Comparison of ENCODE assay signal across 11 cellular contexts in the genomic region with DNA sequence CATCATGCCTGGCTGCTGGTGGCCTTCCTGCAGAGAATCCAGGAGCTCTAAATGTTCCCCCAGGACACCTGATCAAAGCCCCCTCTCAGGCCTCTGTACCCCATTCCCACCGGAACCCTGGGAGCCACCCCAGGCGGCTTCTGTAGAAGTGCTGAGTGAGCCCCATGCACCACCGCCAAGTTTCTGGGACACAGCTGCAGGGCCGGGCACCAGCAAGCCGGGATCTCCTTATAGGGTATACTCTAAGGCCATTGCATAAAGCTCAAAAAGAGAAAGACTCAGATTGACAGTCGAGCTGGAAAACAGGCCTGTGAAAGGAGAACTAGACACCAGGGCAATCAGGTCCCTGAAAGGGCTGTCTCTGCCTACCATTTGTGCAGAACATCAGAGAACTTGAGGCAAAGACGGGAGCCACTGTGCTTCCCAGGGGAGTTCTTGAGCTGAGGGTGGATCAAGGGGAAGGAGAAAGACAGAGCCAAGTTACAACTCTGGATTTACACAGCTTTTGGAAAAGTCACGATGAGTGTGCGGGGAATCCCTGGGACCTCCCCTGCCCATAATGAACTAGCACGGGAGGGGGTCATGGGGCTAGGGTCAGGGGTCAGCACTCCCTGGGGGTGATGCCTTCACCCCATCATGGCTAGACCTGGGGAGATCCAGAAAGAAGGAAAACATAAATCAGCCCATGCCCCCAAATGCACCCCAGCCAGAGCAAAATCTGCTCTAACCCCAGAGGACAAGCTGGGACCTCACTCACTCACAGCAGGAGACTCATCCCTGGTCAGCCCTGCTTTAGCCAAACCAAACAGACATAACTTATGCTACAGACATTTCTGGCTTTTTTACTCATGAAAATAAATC. TPM values are rescaled to one million over a fixed set of nuclear protein-coding genes. Genes with fewer than 3 reads are reported as not detected.
DNase-seq lines count a peak whose midpoint lies in the region; ATAC-seq, FAIRE-seq and TF ChIP-seq lines count a peak whose summit lies in the region.
"Had no signal": no experiment of that assay in that cellular context is flagged by ENCODE, and none has a peak within 500 bp of the region (broad histone marks: within the 10 kb centered on the region; RNA-seq: fewer than 3 reads in every experiment).

No MANE protein-coding gene starts in this region.

- H3K9ac ChIP-seq in trophoblast cell (ENCODE audit: low read length), result no peak overlapping the region

- H3K9me3 Mint-ChIP-seq in CD4-positive, CD25-positive, alpha-beta regulatory T cell, result no peaks in the 10 kb centered on the region

- no peaks in the 10 kb centered on the region for H3K36me3 ChIP-seq in CD4-positive, CD25-positive, alpha-beta regulatory T cell (ENCODE audit: control insufficient read depth, insufficient read depth, low read length)
- no peaks in the 10 kb centered on the region for H3K36me3 ChIP-seq in esophagus (ENCODE audit: control insufficient read depth in 2 of 2, insufficient read depth in 2 of 2, low read length in 1 of 2)
- no peaks in the 10 kb centered on the region for H3K36me3 ChIP-seq in psoas muscle (ENCODE audit: insufficient read depth in 1 of 2, low read depth in 1 of 2)
- no peaks in the 10 kb centered on the region for H3K36me3 ChIP-seq in trophoblast cell (ENCODE audit: control insufficient read depth in 1 of 2, insufficient read depth in 2 of 2, low read length in 2 of 2)
- H3K36me3 ChIP-seq in H7 (replicated peaks; ENCODE audit: control insufficient read depth, insufficient read depth, low read length), result no peaks in the 10 kb centered on the region
- H3K36me3 ChIP-seq: left lung, right lobe of liver had no signal

- H2AFZ ChIP-seq in trophoblast cell (ENCODE audit: insufficient read depth, low read length, poor library complexity), result no peak overlapping the region

- H3K14ac ChIP-seq in trophoblast cell (ENCODE audit: low read length), result no peak overlapping the region

- peak overlapping the region; percentile 14 for H3K27ac ChIP-seq in CD4-positive, CD25-positive, alpha-beta regulatory T cell (ENCODE audit: insufficient read depth, low read length, poor library complexity, severe bottlenecking)
- peak overlapping the region; percentile 19 to 78 for H3K27ac ChIP-seq in esophagus (ENCODE audit: low read depth in 2 of 2, low read length in 1 of 2)
- H3K27ac ChIP-seq in psoas muscle, result no peak overlapping the region
- H3K27ac ChIP-seq in trophoblast cell (ENCODE audit: low read depth, low read length), result no peak overlapping the region
- H3K27ac ChIP-seq: left lung, right lobe of liver had no signal

- no peak overlapping the region for H4K91ac ChIP-seq in trophoblast cell (ENCODE audit: low read depth, low read length)

- no peak for TF ChIP-seq CTCF in psoas muscle (IDR thresholded peaks at IDR 0.05)
- TF ChIP-seq CTCF in D721Med (IDR thresholded peaks at IDR 0.05; ENCODE audit: insufficient read depth, missing control alignments), result no peak

- no peak overlapping the region for H3K23ac ChIP-seq in trophoblast cell (ENCODE audit: low read length)

- no peak overlapping the region for H3K4me2 ChIP-seq in trophoblast cell (ENCODE audit: low read length)

- H3K27me3 Mint-ChIP-seq in CD4-positive, CD25-positive, alpha-beta regulatory T cell, result no peaks in the 10 kb centered on the region

- no peaks in the 10 kb centered on the region for H3K79me2 ChIP-seq in trophoblast cell (ENCODE audit: control insufficient read depth, insufficient read depth, low read length, poor library complexity)

- H3K4me1 Mint-ChIP-seq in CD4-positive, CD25-positive, alpha-beta regulatory T cell, result peaks cover 4 to 62% (median 44%) of the 10 kb centered on the region in 4 donors

- no peak for DNase-seq in CD4-positive, CD25-positive, alpha-beta regulatory T cell
- peak; percentile 19 for DNase-seq in MV-4-11 (lab: John Stamatoyannopoulos, UW)
- DNase-seq in psoas muscle, result no peak
- DNase-seq in posterior vena cava (ENCODE audit: low spot score), result no peak
- DNase-seq in trophoblast cell, result no peak
- no peak for DNase-seq in H7
- no peak for DNase-seq in D721Med (ENCODE audit: insufficient read length, low spot score)
- DNase-seq: activated gamma-delta T cell treated with Interleukin-2 at 50 U/mL for 16 hours, right lobe of liver had no signal

- no peak overlapping the region for H3K18ac ChIP-seq in trophoblast cell (ENCODE audit: low read length)

- no peaks in the 10 kb centered on the region for H3K27me3 ChIP-seq in CD4-positive, CD25-positive, alpha-beta regulatory T cell (ENCODE audit: control insufficient read depth, insufficient read depth, low read length)
- H3K27me3 ChIP-seq in esophagus (ENCODE audit: control insufficient read depth in 1 of 2, insufficient read depth in 2 of 2, low read length in 2 of 2), result no peaks in the 10 kb centered on the region
- H3K27me3 ChIP-seq in psoas muscle (ENCODE audit: insufficient read depth in 3 of 3, low read length in 2 of 3), result no peaks in the 10 kb centered on the region
- H3K27me3 ChIP-seq in trophoblast cell (ENCODE audit: insufficient read depth, low read length), result no peaks in the 10 kb centered on the region
- no peaks in the 10 kb centered on the region for H3K27me3 ChIP-seq in H7 (ENCODE audit: control insufficient read depth, insufficient read depth, low read length)
- H3K27me3 ChIP-seq: left lung, right lobe of liver had no signal

- no peak overlapping the region for H2AK5ac ChIP-seq in trophoblast cell (ENCODE audit: low read length)

- H3K4me1 ChIP-seq in CD4-positive, CD25-positive, alpha-beta regulatory T cell (ENCODE audit: control insufficient read depth, insufficient read depth, low read length, poor library complexity, severe bottlenecking), result peaks cover 29% of the 10 kb centered on the region
- H3K4me1 ChIP-seq in esophagus (ENCODE audit: control insufficient read depth in 2 of 2, insufficient read depth in 2 of 2, low read length in 1 of 2) (peaks cover 0 to 2% of the 10 kb centered on the region in 2 donors), psoas muscle (no peaks in the 10 kb centered on the region), trophoblast cell (ENCODE audit: control insufficient read depth in 1 of 2, insufficient read depth in 2 of 2, low read length in 2 of 2) (peaks cover 0 to 8% of the 10 kb centered on the region in 2 experiments)
- H3K4me1 ChIP-seq: right lobe of liver had no signal

- H2BK5ac ChIP-seq in trophoblast cell (ENCODE audit: low read depth, low read length, poor library complexity), result no peak overlapping the region

- WGBS in esophagus, 2 donors, result 68 to 74% methylated on average over 10 of the region's 10 CpGs
- WGBS in psoas muscle, 3 donors, result 37 to 67% (median 42%) methylated on average over 10 of the region's 10 CpGs
- no CpG with 5 or more reads among the region's 10 CpGs for WGBS in trophoblast cell (ENCODE audit: extremely low coverage, insufficient coverage, insufficient read length)

- FAIRE-seq in D721Med (lab: Jason Lieb, UNC), result no peak

- no peak overlapping the region for H3K4ac ChIP-seq in trophoblast cell (ENCODE audit: low read depth, low read length)

- H3K4me3 Mint-ChIP-seq in CD4-positive, CD25-positive, alpha-beta regulatory T cell, result no peak overlapping the region

- intact Hi-C loops in psoas muscle (cut with DNase I), result no loop called here
- intact Hi-C loops in posterior vena cava (cut with DNase I), result no loop called here

- no peaks in the 10 kb centered on the region for H3K36me3 Mint-ChIP-seq in CD4-positive, CD25-positive, alpha-beta regulatory T cell

- no peaks in the 10 kb centered on the region for H3K79me1 ChIP-seq in trophoblast cell (ENCODE audit: low read length)

- H3K4me3 ChIP-seq in CD4-positive, CD25-positive, alpha-beta regulatory T cell (ENCODE audit: low read depth, low read length), result no peak overlapping the region
- H3K4me3 ChIP-seq in esophagus (ENCODE audit: low read depth in 1 of 2, low read length in 2 of 2) (no peak overlapping the region), psoas muscle (no peak overlapping the region), trophoblast cell (ENCODE audit: low read depth, low read length) (no peak overlapping the region), H7 (ENCODE audit: insufficient read depth, low read depth, low read length) (no peak overlapping the region)
- H3K4me3 ChIP-seq: left lung, right lobe of liver had no signal

- H4K12ac ChIP-seq in trophoblast cell (ENCODE audit: low read depth, low read length), result no peak overlapping the region

- ATAC-seq in CD4-positive, CD25-positive, alpha-beta regulatory T cell (ENCODE audit: low read depth in 2 of 2), result no peak
- peak; percentile 49 to 79 (median 56) for ATAC-seq in psoas muscle
- ATAC-seq: left lung, right lobe of liver had no signal

- H3K27ac Mint-ChIP-seq in CD4-positive, CD25-positive, alpha-beta regulatory T cell, result peak overlapping the region in 2 of 3 donors; percentile 85 to 91

- no peaks in the 10 kb centered on the region for H3K9me3 ChIP-seq in CD4-positive, CD25-positive, alpha-beta regulatory T cell (ENCODE audit: control insufficient read depth in 2 of 2, low read length in 2 of 2)
- H3K9me3 ChIP-seq in esophagus (ENCODE audit: control insufficient read depth in 2 of 2, insufficient read depth in 1 of 2, low read depth in 1 of 2, low read length in 1 of 2), result no peaks in the 10 kb centered on the region
- no peaks in the 10 kb centered on the region for H3K9me3 ChIP-seq in psoas muscle
- peaks cover 2% of the 10 kb centered on the region for H3K9me3 ChIP-seq in trophoblast cell (ENCODE audit: insufficient read depth, low read depth, low read length)
- H3K9me3 ChIP-seq: left lung, right lobe of liver had no signal

- H2BK12ac ChIP-seq in trophoblast cell (ENCODE audit: low read length), result no peak overlapping the region

- H2BK120ac ChIP-seq in trophoblast cell (ENCODE audit: insufficient read depth, low read length, poor library complexity), result no peak overlapping the region

- no peak overlapping the region for H4K8ac ChIP-seq in trophoblast cell (ENCODE audit: low read depth, low read length)

RNA-seq across cellular contexts. Expression of a gene that starts 51.1 kb away (rescaled TPM):
- 54.1 TPM for total RNA-seq in CD4-positive, CD25-positive, alpha-beta regulatory T cell
- polyA plus RNA-seq in CD4-positive, CD25-positive, alpha-beta regulatory T cell, result 10 to 100 TPM; 19.5 to 24.5 (median 21.3) TPM
- polyA plus RNA-seq in esophagus, result 10 to 100 TPM; 15.8 to 22.4 TPM
- total RNA-seq in psoas muscle, result 10 to 100 TPM; 33.7 to 51.0 (median 45.6) TPM
- 10 to 100 TPM; 30.0 to 61.1 (median 32.5) TPM for polyA plus RNA-seq in psoas muscle
- 10 to 100 TPM; 50.9 to 68.6 TPM for total RNA-seq in posterior vena cava
- polyA plus RNA-seq in trophoblast cell (2013), result 14.2 and 14.7 TPM in 2 replicates
- 75.1 and 92.1 TPM in 2 replicates for total RNA-seq in H7 (2014; rRNA removed; shearing (Covaris generic))

Comparison
In these comparisons a context has a peak if more than half of its experiments do, and no peak if none do; other contexts are left out.
1. ATAC-seq: peak in psoas muscle (4 of 4); none in CD4-positive, CD25-positive, alpha-beta regulatory T cell (0 of 2).
2. H3K27ac ChIP-seq: peak in CD4-positive, CD25-positive, alpha-beta regulatory T cell (single experiment) and esophagus (2 of 2); none in psoas muscle (single experiment) and trophoblast cell (single experiment).